Comparison of ENCODE assay signal across 18 cellular contexts in the genomic region with DNA sequence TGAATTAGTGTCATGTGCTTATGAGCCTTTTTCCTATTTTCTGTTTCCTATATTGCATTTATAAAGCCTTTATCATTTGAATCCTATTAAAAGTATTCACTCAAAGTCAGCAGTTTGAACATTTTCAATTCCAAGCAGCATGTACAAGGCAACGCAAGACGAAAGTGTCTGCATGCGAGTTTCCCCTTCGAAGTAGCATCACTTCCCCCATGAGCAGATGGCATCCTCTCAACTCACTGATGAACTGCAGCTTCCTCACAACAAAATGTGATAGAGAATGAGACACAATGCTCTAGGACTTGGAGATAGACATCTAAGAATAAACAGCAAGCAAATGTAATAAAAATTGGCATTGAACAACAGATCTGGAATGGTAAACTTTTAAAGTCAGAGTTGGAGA.
"Had no signal": no experiment of that assay in that cellular context is flagged by ENCODE, and none has a peak within 500 bp of the region (broad histone marks: within the 10 kb centered on the region; RNA-seq: fewer than 3 reads in every experiment).

No MANE protein-coding gene starts in this region.

- H3K27ac Mint-ChIP-seq: activated CD4-positive, alpha-beta memory T cell treated with anti-CD3 and anti-CD28 coated beads for 36 hours; activated CD8-positive, alpha-beta memory T cell treated with anti-CD3 and anti-CD28 coated beads, Interleukin-2, amount 10 ng/mL, durations not matched to agents 7 days and 5 days; activated T-cell treated with anti-CD3 and anti-CD28 coated beads, Interleukin-2, amount 50 U/mL, for 24 hours; natural killer cell; stimulated activated naive CD8-positive, alpha-beta T cell treated with anti-CD3 and anti-CD28 coated beads, Interleukin-15, amount 100 ng/mL, for 72 hours had no signal

- DNase-seq: activated CD4-positive, alpha-beta memory T cell treated with anti-CD3 and anti-CD28 coated beads for 36 hours; activated CD8-positive, alpha-beta memory T cell treated with anti-CD3 and anti-CD28 coated beads, Interleukin-2, amount 10 ng/mL, durations not matched to agents 7 days and 5 days; activated naive CD4-positive, alpha-beta T cell treated with anti-CD3 and anti-CD28 coated beads, Interleukin-2, amount 50 U/mL, for 16 hours; activated T-cell treated with anti-CD3 and anti-CD28 coated beads, Interleukin-2, amount 50 U/mL, for 24 hours; effector CD8-positive, alpha-beta T cell; foreskin fibroblast; kidney; left lung; mesendoderm; natural killer cell; right cardiac atrium; stimulated activated naive CD8-positive, alpha-beta T cell treated with anti-CD3 and anti-CD28 coated beads, Interleukin-15, amount 100 ng/mL, for 72 hours; T-helper 1 cell; T1000; WERI-Rb-1 had no signal

- ATAC-seq: activated CD8-positive, alpha-beta memory T cell treated with anti-CD3 and anti-CD28 coated beads, Interleukin-2, amount 10 ng/mL, durations not matched to agents 7 days and 5 days; left lung; natural killer cell; right cardiac atrium; stimulated activated naive CD8-positive, alpha-beta T cell treated with anti-CD3 and anti-CD28 coated beads, Interleukin-15, amount 100 ng/mL, for 72 hours had no signal

- H3K9me3 ChIP-seq: left lung had no signal

- H3K27me3 Mint-ChIP-seq: activated CD4-positive, alpha-beta memory T cell treated with anti-CD3 and anti-CD28 coated beads for 36 hours; stimulated activated naive CD8-positive, alpha-beta T cell treated with anti-CD3 and anti-CD28 coated beads, Interleukin-15, amount 100 ng/mL, for 72 hours had no signal

- H3K27ac ChIP-seq: cardiac muscle cell, left lung, WERI-Rb-1 had no signal

- H3K27me3 ChIP-seq: cardiac muscle cell, left lung had no signal

- H3K4me1 Mint-ChIP-seq: activated CD8-positive, alpha-beta memory T cell treated with anti-CD3 and anti-CD28 coated beads, Interleukin-2, amount 10 ng/mL, durations not matched to agents 7 days and 5 days had no signal

- FAIRE-seq: colon, kidney, urothelium cell line had no signal

- H3K4me3 Mint-ChIP-seq: activated CD4-positive, alpha-beta memory T cell treated with anti-CD3 and anti-CD28 coated beads for 36 hours; activated CD8-positive, alpha-beta memory T cell treated with anti-CD3 and anti-CD28 coated beads, Interleukin-2, amount 10 ng/mL, durations not matched to agents 7 days and 5 days; activated T-cell treated with anti-CD3 and anti-CD28 coated beads, Interleukin-2, amount 50 U/mL, for 24 hours; natural killer cell; stimulated activated naive CD8-positive, alpha-beta T cell treated with anti-CD3 and anti-CD28 coated beads, Interleukin-15, amount 100 ng/mL, for 72 hours had no signal

- H3K36me3 ChIP-seq: cardiac muscle cell, left lung, WERI-Rb-1 had no signal

- H3K9me3 Mint-ChIP-seq: activated CD4-positive, alpha-beta memory T cell treated with anti-CD3 and anti-CD28 coated beads for 36 hours; activated T-cell treated with anti-CD3 and anti-CD28 coated beads, Interleukin-2, amount 50 U/mL, for 24 hours; natural killer cell; stimulated activated naive CD8-positive, alpha-beta T cell treated with anti-CD3 and anti-CD28 coated beads, Interleukin-15, amount 100 ng/mL, for 72 hours had no signal

- H3K4me3 ChIP-seq: cardiac muscle cell, left lung had no signal

- H3K36me3 Mint-ChIP-seq: activated CD4-positive, alpha-beta memory T cell treated with anti-CD3 and anti-CD28 coated beads for 36 hours; activated CD8-positive, alpha-beta memory T cell treated with anti-CD3 and anti-CD28 coated beads, Interleukin-2, amount 10 ng/mL, durations not matched to agents 7 days and 5 days; natural killer cell had no signal
